In genomic region chr2:120469486-120469885, GRCh38 we compare ENCODE assay signal across 10 cellular contexts.
DNase-seq lines count a peak whose midpoint lies in the region; ATAC-seq and TF ChIP-seq lines count a peak whose summit lies in the region.
"Had no signal": no experiment of that assay in that cellular context is flagged by ENCODE, and none has a peak within 500 bp of the region (broad histone marks: within the 10 kb centered on the region; RNA-seq: fewer than 3 reads in every experiment).

No MANE protein-coding gene starts in this region.

- no peak for DNase-seq in Right ventricle myocardium superior
- DNase-seq in psoas muscle: peak in 1 of 2 donors; percentile 31
- no peak for DNase-seq in ureter (ENCODE audit: low spot score)
- no peak for DNase-seq in WERI-Rb-1
- DNase-seq in NCI-H128 (lab: John Stamatoyannopoulos, UW; ENCODE audit: unreplicated experiment): no peak
- DNase-seq: hippocampal formation, NCI-H2171 treated with DMSO at 0.1 percent for 48 hours had no signal

- peak; percentile 21 for ATAC-seq in Right ventricle myocardium superior (ENCODE audit: poor library complexity)
- peak in 2 of 4 donors; percentile 7 to 14 for ATAC-seq in psoas muscle
- no peak for ATAC-seq in HG02870 (IDR thresholded peaks at IDR 0.05; ENCODE audit: unreplicated experiment)

- H3K27me3 ChIP-seq in psoas muscle (ENCODE audit: insufficient read depth in 3 of 3, low read length in 2 of 3) (no peaks in the 10 kb centered on the region), WERI-Rb-1 (ENCODE audit: insufficient read depth, low read depth, severe bottlenecking) (no peaks in the 10 kb centered on the region)

- TF ChIP-seq CTCF in 22Rv1 (IDR thresholded peaks at IDR 0.05) (no peak), VCaP (conservative IDR thresholded peaks at IDR 0.05) (no peak), psoas muscle (IDR thresholded peaks at IDR 0.05) (no peak), WERI-Rb-1 (IDR thresholded peaks at IDR 0.05; ENCODE audit: low read depth, low read length) (no peak)

- intact Hi-C loops in Right ventricle myocardium superior (cut with DNase I) (no loop called here), psoas muscle (cut with DNase I) (loop anchor here in 1 of 2 donors (5.0 kb wide), 1 partner anchor 33 kb away; no protein-coding TSS in a partner anchor)

- H3K27ac ChIP-seq in 22Rv1 (peak overlapping the region; percentile 67), VCaP (peak overlapping the region; percentile 99), psoas muscle (peak overlapping the region; percentile 81), WERI-Rb-1 (no peak overlapping the region)

- WGBS in psoas muscle, 3 donors: 42 to 63% (median 48%) methylated on average over 2 of the region's 2 CpGs

- H3K4me3 ChIP-seq in psoas muscle (no peak overlapping the region), WERI-Rb-1 (ENCODE audit: low read depth, low read length) (no peak overlapping the region)

- H3K9me3 ChIP-seq in psoas muscle (peaks cover 5% of the 10 kb centered on the region), WERI-Rb-1 (ENCODE audit: severe bottlenecking) (peaks cover 7% of the 10 kb centered on the region)

- H3K4me1 ChIP-seq in psoas muscle: peaks cover 34% of the 10 kb centered on the region

- no peaks in the 10 kb centered on the region for H3K36me3 ChIP-seq in psoas muscle (ENCODE audit: insufficient read depth in 1 of 2, low read depth in 1 of 2)
- H3K36me3 ChIP-seq in WERI-Rb-1: no peaks in the 10 kb centered on the region
